Comparison of ENCODE assay signal across 12 cellular contexts in genomic region chr3:120451670-120452220, GRCh38. TPM values are rescaled to one million over a fixed set of nuclear protein-coding genes. Genes with fewer than 3 reads are reported as not detected.
DNase-seq lines count a peak whose midpoint lies in the region; ATAC-seq and TF ChIP-seq lines count a peak whose summit lies in the region.
"Had no signal": no experiment of that assay in that cellular context is flagged by ENCODE, and none has a peak within 500 bp of the region (broad histone marks: within the 10 kb centered on the region; RNA-seq: fewer than 3 reads in every experiment).

No MANE protein-coding gene starts in this region.

- H3K9me3 ChIP-seq in mammary epithelial cell (replicated peaks; ENCODE audit: insufficient read depth, low read length), result no peaks in the 10 kb centered on the region
- H3K9me3 ChIP-seq in tibial nerve, result peaks cover 0 to 4% (median 0%) of the 10 kb centered on the region in 4 donors

- no peak for ATAC-seq in GM21825 (IDR thresholded peaks at IDR 0.05; ENCODE audit: unreplicated experiment)
- ATAC-seq: left colon had no signal

- no peaks in the 10 kb centered on the region for H4K20me1 ChIP-seq in mammary epithelial cell (ENCODE audit: insufficient read depth, low read length)

- H3K27me3 Mint-ChIP-seq in activated naive CD4-positive, alpha-beta T cell treated with anti-CD3 and anti-CD28 coated beads for 36 hours (ENCODE audit: low read depth), result peaks cover 49% of the 10 kb centered on the region

- intact Hi-C loops in activated naive CD4-positive, alpha-beta T cell treated with anti-CD3 and anti-CD28 coated beads for 36 hours (cut with micrococcal nuclease), result no loop called here
- intact Hi-C loops in mammary epithelial cell (cut with micrococcal nuclease), result no loop called here

- peak overlapping the region; percentile 88 for H3K18ac ChIP-seq in mesendoderm (ENCODE audit: low read length)

- H3K36me3 ChIP-seq in mammary epithelial cell (ENCODE audit: insufficient read depth, low read length) (no peaks in the 10 kb centered on the region), mesendoderm (ENCODE audit: control insufficient read depth, insufficient read depth, low read length) (no peaks in the 10 kb centered on the region), tibial nerve (no peaks in the 10 kb centered on the region)

- H3K4me2 ChIP-seq in mammary epithelial cell (ENCODE audit: insufficient read depth, low read depth, low read length) (peak overlapping the region; percentile 95), mesendoderm (ENCODE audit: low read length) (no peak overlapping the region)

- in situ Hi-C loops in mammary epithelial cell (cut with MboI; ENCODE audit: low sequenced_read_pairs in 2 of 2), result no loop called here

- peaks cover 35% of the 10 kb centered on the region for H3K79me2 ChIP-seq in mammary epithelial cell (ENCODE audit: insufficient read depth, low read length)
- peaks cover 32% of the 10 kb centered on the region for H3K79me2 ChIP-seq in mesendoderm (ENCODE audit: control insufficient read depth, insufficient read depth, low read length)

- no peak overlapping the region for H2AK5ac ChIP-seq in mesendoderm (ENCODE audit: low read length)

- no peak overlapping the region for H2BK5ac ChIP-seq in mesendoderm (ENCODE audit: low read length)

- H3K9ac ChIP-seq in mammary epithelial cell (ENCODE audit: insufficient read depth, low read length), result no peak overlapping the region
- H3K9ac ChIP-seq in mesendoderm (ENCODE audit: low read length), result peak overlapping the region; percentile 91

- H3K27ac Mint-ChIP-seq in activated naive CD4-positive, alpha-beta T cell treated with anti-CD3 and anti-CD28 coated beads for 36 hours, result no peak overlapping the region

- H3K27me3 ChIP-seq in mammary epithelial cell (ENCODE audit: insufficient read depth, low read length), result no peaks in the 10 kb centered on the region
- no peaks in the 10 kb centered on the region for H3K27me3 ChIP-seq in mesendoderm (ENCODE audit: insufficient read depth, low read length, poor library complexity)
- no peaks in the 10 kb centered on the region for H3K27me3 ChIP-seq in tibial nerve

- no peak overlapping the region for H3K4ac ChIP-seq in mesendoderm (ENCODE audit: low read depth, low read length)

- no peak for TF ChIP-seq CTCF in mammary epithelial cell (conservative IDR thresholded peaks at IDR 0.05 in 1 of 2, IDR thresholded peaks at IDR 0.05 in 1 of 2; ENCODE audit: extremely low read depth in 1 of 2, insufficient read depth in 1 of 2, low read depth in 1 of 2, low read length in 2 of 2)
- no peak for TF ChIP-seq CTCF in tibial nerve (IDR thresholded peaks at IDR 0.05)

- H2BK120ac ChIP-seq in mesendoderm (ENCODE audit: low read depth, low read length), result no peak overlapping the region

- peaks cover 6% of the 10 kb centered on the region for H3K79me1 ChIP-seq in mesendoderm (ENCODE audit: low read length)

- no peak overlapping the region for H2BK15ac ChIP-seq in mesendoderm (replicated peaks; ENCODE audit: low read depth)

- no peak overlapping the region for H4K8ac ChIP-seq in mesendoderm (ENCODE audit: low read depth, low read length)

- H3K4me1 Mint-ChIP-seq in activated naive CD4-positive, alpha-beta T cell treated with anti-CD3 and anti-CD28 coated beads for 36 hours (ENCODE audit: low read depth), result peaks cover 4% of the 10 kb centered on the region

- H3K27ac ChIP-seq in mammary epithelial cell (ENCODE audit: insufficient read depth, low read depth, low read length), result no peak overlapping the region
- H3K27ac ChIP-seq in mesendoderm (ENCODE audit: low read depth, low read length), result no peak overlapping the region
- peak overlapping the region; percentile 80 to 98 (median 92) for H3K27ac ChIP-seq in tibial nerve

- H2AFZ ChIP-seq in mammary epithelial cell (ENCODE audit: low read depth, low read length), result peak overlapping the region; percentile 95

- no peak overlapping the region for H4K5ac ChIP-seq in mesendoderm (ENCODE audit: low read length)

- TF ChIP-seq POLR2A in tibial nerve (IDR thresholded peaks at IDR 0.05), result no peak

- DNase-seq in activated naive CD4-positive, alpha-beta T cell treated with anti-CD3 and anti-CD28 coated beads for 36 hours, result no peak
- DNase-seq in activated naive CD4-positive, alpha-beta T cell treated with Interleukin-2 at 50 U/mL for 16 hours, result no peak
- DNase-seq in mammary epithelial cell (no peak), mesendoderm (peak; percentile 84), tibial nerve (ENCODE audit: low spot score in 2 of 2) (peak in 1 of 2 donors; percentile 19), NCI-H69 (lab: John Stamatoyannopoulos, UW) (no peak), H4 (ENCODE audit: low spot score) (no peak)
- DNase-seq: HCEC 1CT; NCI-H1092; stimulated activated naive CD4-positive, alpha-beta T cell had no signal

- H3K23ac ChIP-seq in mesendoderm (ENCODE audit: low read length), result no peak overlapping the region

- TF ChIP-seq EP300 in tibial nerve (IDR thresholded peaks at IDR 0.05), result no peak

- BruUV-seq in mammary epithelial cell (replicated peaks; lab: Mats Ljungman, UMichigan), result no TSS peak

- H3K36me3 Mint-ChIP-seq in activated naive CD4-positive, alpha-beta T cell treated with anti-CD3 and anti-CD28 coated beads for 36 hours (ENCODE audit: low read depth), result peaks cover 2% of the 10 kb centered on the region

- peak overlapping the region; percentile 54 for H3K4me3 Mint-ChIP-seq in activated naive CD4-positive, alpha-beta T cell treated with anti-CD3 and anti-CD28 coated beads for 36 hours

- 89% methylated on average over 7 of the region's 9 CpGs for whole genome bisulfite sequencing in mammary epithelial cell (ENCODE audit: low coverage, missing lambda C conversion rate)
- no CpG with 5 or more reads among the region's 9 CpGs for WGBS in mesendoderm (ENCODE audit: extremely low coverage, insufficient coverage, low lambda C conversion rate)
- 77 to 80% methylated on average over 9 of the region's 9 CpGs for WGBS in tibial nerve, 2 donors

- peak overlapping the region in 1 of 3 experiments; percentile 81 for H3K4me3 ChIP-seq in mammary epithelial cell (replicated peaks in 1 of 3; ENCODE audit: insufficient read depth in 1 of 3, low read depth in 2 of 3, low read length in 3 of 3)
- no peak overlapping the region for H3K4me3 ChIP-seq in mesendoderm (ENCODE audit: low read length)
- H3K4me3 ChIP-seq in tibial nerve, result peak overlapping the region; percentile 59 to 91 (median 76)

- H3K56ac ChIP-seq in mesendoderm (ENCODE audit: low read length), result peak overlapping the region; percentile 91

- CTCF ChIA-PET in activated naive CD4-positive, alpha-beta T cell treated with anti-CD3 and anti-CD28 coated beads for 36 hours (lab: Charles Lee), result no interaction called here
- CTCF ChIA-PET in mammary epithelial cell (lab: Charles Lee; ENCODE audit: low non-redundant PET), result no interaction called here

- dilution Hi-C loops in mammary epithelial cell (cut with HindIII; ENCODE audit: low sequenced_read_pairs), result no loop called here

- H3K4me1 ChIP-seq in mammary epithelial cell (ENCODE audit: insufficient read depth, low read length) (peaks cover 19% of the 10 kb centered on the region), mesendoderm (ENCODE audit: control insufficient read depth, low read depth, low read length) (peaks cover 6% of the 10 kb centered on the region), tibial nerve (peaks cover 0 to 37% (median 14%) of the 10 kb centered on the region in 4 donors)

- H3K9me3 Mint-ChIP-seq in activated naive CD4-positive, alpha-beta T cell treated with anti-CD3 and anti-CD28 coated beads for 36 hours, result peaks cover 3% of the 10 kb centered on the region

RNA-seq across cellular contexts. Expression of gene FSTL1, which starts 1.0 kb away (rescaled TPM):
- total RNA-seq in activated naive CD4-positive, alpha-beta T cell treated with anti-CD3 and anti-CD28 coated beads for 36 hours, result under 1 TPM in 1 of 2 experiments, not detected in 1; 0.40 TPM
- total RNA-seq in mammary epithelial cell, result 100 to 1,000 TPM; 109 to 161 TPM
- 71.6 TPM for polyA plus RNA-seq in mammary epithelial cell
- polyA minus RNA-seq in mammary epithelial cell, result 176 TPM
- 170 TPM for polyA plus RNA-seq in mesendoderm (2013, experiment 1 of 2)
- 174 TPM for polyA plus RNA-seq in mesendoderm (2013, experiment 2 of 2)
- total RNA-seq in tibial nerve, result 100 to 1,000 TPM; 389 to 942 (median 486) TPM
- total RNA-seq in H4 (2014; rRNA removed; shearing (Covaris generic)), result 290 and 316 TPM in 2 replicates

Comparison
In these comparisons a context has a peak if more than half of its experiments do, and no peak if none do; other contexts are left out.
1. H3K27ac ChIP-seq: peak in tibial nerve (4 of 4); none in mammary epithelial cell (single experiment) and mesendoderm (single experiment).
2. RNA of gene FSTL1, which starts 1.0 kb away (total RNA-seq): 389 to 942 TPM in tibial nerve, 290 to 316 TPM in H4 and 109 to 161 TPM in mammary epithelial cell; 0.40 TPM in activated naive CD4-positive, alpha-beta T cell treated with anti-CD3 and anti-CD28 coated beads for 36 hours; every median in the first group is over 10 times any median in the second.